Comparison of ENCODE assay signal across 12 cellular contexts in the genomic region with DNA sequence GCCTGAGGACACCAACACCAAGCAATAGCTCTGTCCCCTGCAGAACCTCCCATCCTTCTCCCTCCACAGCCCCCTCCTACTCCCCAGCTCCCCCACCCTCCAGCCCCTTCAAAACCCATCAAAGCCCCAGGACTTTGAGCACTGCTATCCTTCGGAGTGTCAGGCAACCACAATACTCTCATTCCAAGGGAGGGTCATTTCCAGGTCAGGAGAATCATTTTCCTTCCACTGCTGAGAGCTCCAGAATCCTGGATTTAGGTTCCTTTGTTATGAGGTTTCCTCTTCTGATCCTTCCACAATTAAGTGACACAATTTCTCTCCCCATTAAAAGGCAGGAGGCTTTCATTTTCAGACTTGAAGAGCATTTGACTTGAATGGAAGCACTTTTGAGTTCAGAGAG. TPM values are rescaled to one million over a fixed set of nuclear protein-coding genes. Genes with fewer than 3 reads are reported as not detected.
DNase-seq lines count a peak whose midpoint lies in the region; ATAC-seq, FAIRE-seq and TF ChIP-seq lines count a peak whose summit lies in the region.
"Had no signal": no experiment of that assay in that cellular context is flagged by ENCODE, and none has a peak within 500 bp of the region (broad histone marks: within the 10 kb centered on the region; RNA-seq: fewer than 3 reads in every experiment).

No MANE protein-coding gene starts in this region.

- DNase-seq in ACHN (peak; percentile 37), G401 (ENCODE audit: low spot score) (peak; percentile 11), mesothelial cell of epicardium (ENCODE audit: low spot score in 2 of 2, unreplicated experiment in 2 of 2) (no peak), uterus (no peak), D721Med (ENCODE audit: insufficient read length, low spot score) (no peak), Right ventricle myocardium superior (no peak)
- DNase-seq in activated T-helper 2 cell treated with anti-CD3 and anti-CD28 coated beads, Interferon-gamma antibody, Interleukin-2, Interleukin-4, amounts not matched to agents 10 μg/mL and 5 μg/mL and 100 μg/mL, durations not matched to agents 14 hours and 24 hours and 36 hours (ENCODE audit: low spot score), result no peak
- DNase-seq: body of pancreas; Calu3; stimulated activated CD4-positive, alpha-beta T cell treated with anti-CD3 and anti-CD28 coated beads, Interleukin-15, amount 100 ng/mL, for 24 hours had no signal

- H3K4me1 ChIP-seq in uterus, result no peaks in the 10 kb centered on the region
- H3K4me1 ChIP-seq: body of pancreas had no signal

- H3K36me3 Mint-ChIP-seq in activated T-helper 2 cell treated with anti-CD3 and anti-CD28 coated beads, Interferon-gamma antibody, Interleukin-2, Interleukin-4, amounts not matched to agents 10 μg/mL and 5 μg/mL and 100 μg/mL, durations not matched to agents 14 hours and 24 hours and 36 hours (ENCODE audit: low read depth), result no peaks in the 10 kb centered on the region
- no peaks in the 10 kb centered on the region for H3K36me3 Mint-ChIP-seq in mesothelial cell of epicardium

- peak overlapping the region; percentile 49 for H3K4me3 Mint-ChIP-seq in activated T-helper 2 cell treated with anti-CD3 and anti-CD28 coated beads, Interferon-gamma antibody, Interleukin-2, Interleukin-4, amounts not matched to agents 10 μg/mL and 5 μg/mL and 100 μg/mL, durations not matched to agents 14 hours and 24 hours and 36 hours (ENCODE audit: low read depth)
- peak overlapping the region; percentile 46 for H3K4me3 Mint-ChIP-seq in mesothelial cell of epicardium

- H3K27ac Mint-ChIP-seq in activated T-helper 2 cell treated with anti-CD3 and anti-CD28 coated beads, Interferon-gamma antibody, Interleukin-2, Interleukin-4, amounts not matched to agents 10 μg/mL and 5 μg/mL and 100 μg/mL, durations not matched to agents 14 hours and 24 hours and 36 hours, result no peak overlapping the region
- peak overlapping the region; percentile 94 for H3K27ac Mint-ChIP-seq in mesothelial cell of epicardium

- no peak for TF ChIP-seq POLR2A in uterus (IDR thresholded peaks at IDR 0.05)

- H3K9me3 Mint-ChIP-seq in activated T-helper 2 cell treated with anti-CD3 and anti-CD28 coated beads, Interferon-gamma antibody, Interleukin-2, Interleukin-4, amounts not matched to agents 10 μg/mL and 5 μg/mL and 100 μg/mL, durations not matched to agents 14 hours and 24 hours and 36 hours, result peaks cover 7% of the 10 kb centered on the region
- peaks cover 9% of the 10 kb centered on the region for H3K9me3 Mint-ChIP-seq in mesothelial cell of epicardium

- H3K27me3 Mint-ChIP-seq in activated T-helper 2 cell treated with anti-CD3 and anti-CD28 coated beads, Interferon-gamma antibody, Interleukin-2, Interleukin-4, amounts not matched to agents 10 μg/mL and 5 μg/mL and 100 μg/mL, durations not matched to agents 14 hours and 24 hours and 36 hours (ENCODE audit: low read depth), result peaks cover 33% of the 10 kb centered on the region
- H3K27me3 Mint-ChIP-seq in mesothelial cell of epicardium (ENCODE audit: low read depth), result peaks cover 3% of the 10 kb centered on the region

- in situ Hi-C loops in ACHN (cut with HindIII; ENCODE audit: low pct_ligation_motif_present, low pct_unique_long_range_greater_than_20kb, low sequenced_read_pairs) (no loop called here), G401 (cut with HindIII; ENCODE audit: low sequenced_read_pairs) (no loop called here)

- ATAC-seq in HG03469 (IDR thresholded peaks at IDR 0.05; ENCODE audit: unreplicated experiment) (no peak), Right ventricle myocardium superior (ENCODE audit: poor library complexity) (no peak)
- ATAC-seq: body of pancreas had no signal

- H3K27ac ChIP-seq in uterus, result no peak overlapping the region
- H3K27ac ChIP-seq: body of pancreas had no signal

- peaks cover 23% of the 10 kb centered on the region for H3K4me1 Mint-ChIP-seq in activated T-helper 2 cell treated with anti-CD3 and anti-CD28 coated beads, Interferon-gamma antibody, Interleukin-2, Interleukin-4, amounts not matched to agents 10 μg/mL and 5 μg/mL and 100 μg/mL, durations not matched to agents 14 hours and 24 hours and 36 hours (ENCODE audit: low read depth)
- peaks cover 30% of the 10 kb centered on the region for H3K4me1 Mint-ChIP-seq in mesothelial cell of epicardium

- no peak overlapping the region for H3K4me3 ChIP-seq in uterus
- H3K4me3 ChIP-seq: body of pancreas had no signal

- no peaks in the 10 kb centered on the region for H3K27me3 ChIP-seq in uterus
- H3K27me3 ChIP-seq: body of pancreas had no signal

- no peaks in the 10 kb centered on the region for H3K36me3 ChIP-seq in uterus

- FAIRE-seq in D721Med (lab: Jason Lieb, UNC), result no peak

- intact Hi-C loops in activated T-helper 2 cell treated with anti-CD3 and anti-CD28 coated beads, Interferon-gamma antibody, Interleukin-2, Interleukin-4, amounts not matched to agents 10 μg/mL and 5 μg/mL and 100 μg/mL, durations not matched to agents 14 hours and 24 hours and 36 hours (cut with micrococcal nuclease), result no loop called here
- intact Hi-C loops in uterus (cut with DNase I; ENCODE audit: low total_unique reads), result no loop called here
- intact Hi-C loops in Right ventricle myocardium superior (cut with DNase I), result no loop called here

- no peaks in the 10 kb centered on the region for H3K9me3 ChIP-seq in uterus
- H3K9me3 ChIP-seq: body of pancreas had no signal

- no peak for TF ChIP-seq CTCF in mesothelial cell of epicardium (IDR thresholded peaks at IDR 0.05; ENCODE audit: unreplicated experiment)
- TF ChIP-seq CTCF in uterus (IDR thresholded peaks at IDR 0.05), result no peak
- TF ChIP-seq CTCF in D721Med (IDR thresholded peaks at IDR 0.05; ENCODE audit: insufficient read depth, missing control alignments), result no peak

RNA-seq across cellular contexts. Expression of gene SPP2, which starts 24.4 kb away (rescaled TPM):
- total RNA-seq in G401 (2014; rRNA removed; shearing (Covaris generic)), result not detected in 2 replicates
- total RNA-seq in activated T-helper 2 cell treated with anti-CD3 and anti-CD28 coated beads, Interferon-gamma antibody, Interleukin-2, Interleukin-4, amounts not matched to agents 10 μg/mL and 5 μg/mL and 100 μg/mL, durations not matched to agents 14 hours and 24 hours and 36 hours, result not detected in 2 replicates
- total RNA-seq in mesothelial cell of epicardium (not detected in 3 replicates), uterus (1 to 10 TPM in 1 of 4 donors, not detected in 3; 1.3 TPM), Right ventricle myocardium superior (not detected)
- total RNA-seq: body of pancreas, Calu3, subcutaneous adipose tissue had no signal

Comparison
In these comparisons a context has a peak if more than half of its experiments do, and no peak if none do; other contexts are left out.
1. DNase-seq: peak in ACHN (single experiment) and G401 (single experiment); none in activated T-helper 2 cell treated with anti-CD3 and anti-CD28 coated beads, Interferon-gamma antibody, Interleukin-2, Interleukin-4, amounts not matched to agents 10 μg/mL and 5 μg/mL and 100 μg/mL, durations not matched to agents 14 hours and 24 hours and 36 hours (single experiment), mesothelial cell of epicardium (0 of 2), uterus (0 of 2), D721Med (single experiment) and Right ventricle myocardium superior (single experiment).